In genomic region chr2:239869272-239870155, GRCh38 we compare ENCODE assay signal across 19 cellular contexts.
DNase-seq lines count a peak whose midpoint lies in the region; ATAC-seq and TF ChIP-seq lines count a peak whose summit lies in the region.
"Had no signal": no experiment of that assay in that cellular context is flagged by ENCODE, and none has a peak within 500 bp of the region (broad histone marks: within the 10 kb centered on the region; RNA-seq: fewer than 3 reads in every experiment).

No MANE protein-coding gene starts in this region.

- POLR2A ChIA-PET in OCI-LY7 (lab: Charles Lee) = no interaction called here

- no peaks in the 10 kb centered on the region for H3K27me3 ChIP-seq in mesendoderm (ENCODE audit: insufficient read depth, low read length, poor library complexity)
- H3K27me3 ChIP-seq: BE2C had no signal

- no peak overlapping the region for H4K5ac ChIP-seq in mesendoderm (ENCODE audit: low read length)

- H3K4me1 ChIP-seq in OCI-LY7 (ENCODE audit: insufficient read depth, low read length, poor library complexity, severe bottlenecking) (no peaks in the 10 kb centered on the region), mesendoderm (ENCODE audit: control insufficient read depth, low read depth, low read length) (no peaks in the 10 kb centered on the region)
- H3K4me1 ChIP-seq: BE2C, Caco-2 had no signal

- intact Hi-C loops in OCI-LY7 (cut with micrococcal nuclease; ENCODE audit: unreplicated experiment) = no loop called here

- peak; percentile 22 for DNase-seq in activated CD8-positive, alpha-beta memory T cell treated with anti-CD3 and anti-CD28 coated beads, Interleukin-2, amount 50 U/mL, for 48 hours
- no peak for DNase-seq in activated CD8-positive, alpha-beta memory T cell treated with anti-CD3 and anti-CD28 coated beads, Interleukin-2, amount 50 U/mL, for 4 hours
- DNase-seq in osteocyte (ENCODE audit: extremely low spot score, unreplicated experiment) (peak; percentile 80), ureter (ENCODE audit: low spot score) (peak; percentile 31), OCI-LY7 (ENCODE audit: low spot score) (no peak), mesendoderm (no peak), SW480 (ENCODE audit: low spot score) (no peak)
- DNase-seq: BE2C; Caco-2; CD4-positive, alpha-beta T cell; H7; HFFc6; IMR-90; NCI-H1417 treated with DMSO at 0.1 percent for 48 hours; NCI-H187 treated with DMSO at 0.1 percent for 48 hours; NCI-H226; NCI-H524; NCI-H82 had no signal

- H2BK5ac ChIP-seq in mesendoderm (ENCODE audit: low read length) = no peak overlapping the region

- no peaks in the 10 kb centered on the region for H3K36me3 Mint-ChIP-seq in osteocyte (ENCODE audit: unreplicated experiment)

- no peaks in the 10 kb centered on the region for H3K4me1 Mint-ChIP-seq in osteocyte (ENCODE audit: unreplicated experiment)

- no peak overlapping the region for H3K18ac ChIP-seq in mesendoderm (ENCODE audit: low read length)

- CTCF ChIA-PET in OCI-LY7 (lab: Charles Lee; ENCODE audit: unreplicated experiment) = no interaction called here

- H2BK15ac ChIP-seq in mesendoderm (replicated peaks; ENCODE audit: low read depth) = no peak overlapping the region

- no peak overlapping the region for H3K4me3 Mint-ChIP-seq in osteocyte (ENCODE audit: unreplicated experiment)
- H3K4me3 Mint-ChIP-seq: CD4-positive, alpha-beta T cell; HFFc6 had no signal

- H3K27ac ChIP-seq in OCI-LY7 (ENCODE audit: low read depth, low read length, poor library complexity, severe bottlenecking) (no peak overlapping the region), mesendoderm (ENCODE audit: low read depth, low read length) (no peak overlapping the region)

- H2AFZ ChIP-seq in OCI-LY7 (ENCODE audit: low read length) = no peak overlapping the region

- no peak overlapping the region for H3K23ac ChIP-seq in mesendoderm (ENCODE audit: low read length)

- peak; percentile 19 for ATAC-seq in esophagus mucosa

- BruUV-seq in OCI-LY7 (replicated peaks; lab: Mats Ljungman, UMichigan) = no TSS peak

- H3K79me2 ChIP-seq in OCI-LY7 (ENCODE audit: insufficient read depth, low read depth, low read length) (no peaks in the 10 kb centered on the region), mesendoderm (ENCODE audit: control insufficient read depth, insufficient read depth, low read length) (no peaks in the 10 kb centered on the region)

- no peaks in the 10 kb centered on the region for H3K9me3 Mint-ChIP-seq in osteocyte (ENCODE audit: unreplicated experiment)
- H3K9me3 Mint-ChIP-seq: CD4-positive, alpha-beta T cell had no signal

- H3K27me3 Mint-ChIP-seq in osteocyte (ENCODE audit: unreplicated experiment) = no peaks in the 10 kb centered on the region
- H3K27me3 Mint-ChIP-seq: CD4-positive, alpha-beta T cell had no signal

- H2BK120ac ChIP-seq in mesendoderm (ENCODE audit: low read depth, low read length) = no peak overlapping the region

- H3K9me2 ChIP-seq in OCI-LY7 (ENCODE audit: insufficient read depth, low read length) = no peaks in the 10 kb centered on the region

- peaks cover 20% of the 10 kb centered on the region; the same call in 1 of the 2 replicates for H3K9me3 ChIP-seq in OCI-LY7 (ENCODE audit: low read length)
- H3K9me3 ChIP-seq: Caco-2 had no signal

- H4K20me1 ChIP-seq in OCI-LY7 (ENCODE audit: insufficient read depth, low read length) = no peaks in the 10 kb centered on the region

- TF ChIP-seq CTCF in osteocyte (IDR thresholded peaks at IDR 0.05) = no peak
- TF ChIP-seq CTCF in OCI-LY7 (conservative IDR thresholded peaks at IDR 0.05; ENCODE audit: low read length) = no peak

- H4K8ac ChIP-seq in mesendoderm (ENCODE audit: low read depth, low read length) = no peak overlapping the region

- H3K36me3 ChIP-seq in OCI-LY7 (ENCODE audit: insufficient read depth, low read length) (no peaks in the 10 kb centered on the region), mesendoderm (ENCODE audit: control insufficient read depth, insufficient read depth, low read length) (no peaks in the 10 kb centered on the region)
- H3K36me3 ChIP-seq: BE2C had no signal

- H3K79me1 ChIP-seq in mesendoderm (ENCODE audit: low read length) = no peaks in the 10 kb centered on the region

- no peak overlapping the region for H3K9ac ChIP-seq in mesendoderm (ENCODE audit: low read length)

- no CpG with 5 or more reads among the region's 29 CpGs for WGBS in mesendoderm (ENCODE audit: extremely low coverage, insufficient coverage, low lambda C conversion rate)

- no peak overlapping the region for H3K27ac Mint-ChIP-seq in osteocyte (ENCODE audit: unreplicated experiment)
- H3K27ac Mint-ChIP-seq: CD4-positive, alpha-beta T cell; HFFc6 had no signal

- H3K4me2 ChIP-seq in OCI-LY7 (ENCODE audit: low read length) (no peak overlapping the region), mesendoderm (ENCODE audit: low read length) (no peak overlapping the region)

- H3K56ac ChIP-seq in mesendoderm (ENCODE audit: low read length) = no peak overlapping the region

- H3K4me3 ChIP-seq in OCI-LY7 (ENCODE audit: low read depth, low read length, poor library complexity, severe bottlenecking) (no peak overlapping the region), mesendoderm (ENCODE audit: low read length) (no peak overlapping the region)

- H3K4ac ChIP-seq in mesendoderm (ENCODE audit: low read depth, low read length) = no peak overlapping the region

- no peak overlapping the region for H2AK5ac ChIP-seq in mesendoderm (ENCODE audit: low read length)

Comparison
In these comparisons a context has a peak if more than half of its experiments do, and no peak if none do; other contexts are left out.
1. DNase-seq: peak in activated CD8-positive, alpha-beta memory T cell treated with anti-CD3 and anti-CD28 coated beads, Interleukin-2, amount 50 U/mL, for 48 hours (single experiment), osteocyte (single experiment) and ureter (single experiment); none in activated CD8-positive, alpha-beta memory T cell treated with anti-CD3 and anti-CD28 coated beads, Interleukin-2, amount 50 U/mL, for 4 hours (single experiment), OCI-LY7 (single experiment), mesendoderm (single experiment) and SW480 (single experiment).